ENCODE assay signal across 11 cellular contexts in genomic region chr12:50425859-50426258, GRCh38. TPM values are rescaled to one million over a fixed set of nuclear protein-coding genes. Genes with fewer than 3 reads are reported as not detected.
DNase-seq lines count a peak whose midpoint lies in the region; ATAC-seq and TF ChIP-seq lines count a peak whose summit lies in the region.
"Had no signal": no experiment of that assay in that cellular context is flagged by ENCODE, and none has a peak within 500 bp of the region (broad histone marks: within the 10 kb centered on the region; RNA-seq: fewer than 3 reads in every experiment).

No MANE protein-coding gene starts in this region.

- H3K36me3 Mint-ChIP-seq in H9 (ENCODE audit: insufficient read depth in 1 of 3, low read depth in 3 of 3) (peaks cover 12 to 32% (median 21%) of the 10 kb centered on the region in 3 experiments; a peak in 6 of 7 replicates), T-helper 17 cell (ENCODE audit: low read depth) (peaks cover 2% of the 10 kb centered on the region), mesothelial cell of epicardium (peaks cover 14% of the 10 kb centered on the region)
- peaks cover 9 to 18% of the 10 kb centered on the region in 2 donors for H3K36me3 Mint-ChIP-seq in stimulated activated naive B cell treated with anti-CD40 and anti-IgM and Interleukin-4, amounts not matched to agents 10 μg/mL and 1 μg/mL and 100 μg/mL, for 72 hours

- H3K56ac ChIP-seq in H9 (ENCODE audit: insufficient read length, low read depth, low read length) = no peak overlapping the region

- H4K91ac ChIP-seq in H9 (ENCODE audit: insufficient read length, low read depth, low read length) = no peak overlapping the region

- H3K79me2 ChIP-seq in H9 (ENCODE audit: insufficient read depth, low read length) = no peaks in the 10 kb centered on the region; the same call in 1 of the 2 replicates

- ATAC-seq in T-helper 17 cell (no peak), GM19023 (IDR thresholded peaks at IDR 0.05; ENCODE audit: unreplicated experiment) (no peak), GM19324 (IDR thresholded peaks at IDR 0.05; ENCODE audit: low FRiP score, unreplicated experiment) (no peak)
- ATAC-seq in stimulated activated naive B cell treated with anti-CD40 and anti-IgM and Interleukin-4, amounts not matched to agents 10 μg/mL and 1 μg/mL and 100 μg/mL, for 72 hours (replicated peaks) = no peak

- TF ChIP-seq CTCF in H9 (conservative IDR thresholded peaks at IDR 0.05) (no peak), mesothelial cell of epicardium (IDR thresholded peaks at IDR 0.05; ENCODE audit: unreplicated experiment) (no peak)

- peak overlapping the region; percentile 5 for H3K4me2 ChIP-seq in H9 (ENCODE audit: insufficient read depth, insufficient read length, low read length)

- peak; percentile 6 for DNase-seq in COLO668 (lab: John Stamatoyannopoulos, UW; ENCODE audit: unreplicated experiment)
- DNase-seq in H9 = peak; percentile 64
- DNase-seq in T-helper 17 cell = no peak
- DNase-seq in mesothelial cell of epicardium (ENCODE audit: low spot score in 2 of 2, unreplicated experiment in 2 of 2) = no peak
- no peak for DNase-seq in stimulated activated naive B cell treated with anti-CD40 and anti-IgM and Interleukin-4, amounts not matched to agents 10 μg/mL and 1 μg/mL and 100 μg/mL, for 72 hours
- DNase-seq: COR-L47, NCI-H2081 treated with DMSO at 0.1 percent for 48 hours, WERI-Rb-1 had no signal

- H3K23ac ChIP-seq in H9 (ENCODE audit: insufficient read length, low read depth, low read length) = no peak overlapping the region

- H2BK120ac ChIP-seq in H9 (ENCODE audit: low read depth, low read length, poor library complexity, severe bottlenecking) = no peak overlapping the region

- H2BK15ac ChIP-seq in H9 (ENCODE audit: low read depth, low read length) = no peak overlapping the region

- no peaks in the 10 kb centered on the region for H4K20me1 ChIP-seq in H9 (ENCODE audit: control insufficient read depth, insufficient read depth, insufficient read length)

- H2AK5ac ChIP-seq in H9 (ENCODE audit: insufficient read length, low read length) = no peak overlapping the region

- no peaks in the 10 kb centered on the region for H3K27me3 ChIP-seq in H9 (ENCODE audit: insufficient read depth, low read length)

- no peak overlapping the region for H3K18ac ChIP-seq in H9 (ENCODE audit: insufficient read length, low read depth, low read length)

- H3K79me1 ChIP-seq in H9 (ENCODE audit: insufficient read depth, low read depth, low read length, poor library complexity, severe bottlenecking) = peaks cover 18% of the 10 kb centered on the region

- H3K9me3 Mint-ChIP-seq in H9 (no peaks in the 10 kb centered on the region), mesothelial cell of epicardium (no peaks in the 10 kb centered on the region)
- no peaks in the 10 kb centered on the region for H3K9me3 Mint-ChIP-seq in stimulated activated naive B cell treated with anti-CD40 and anti-IgM and Interleukin-4, amounts not matched to agents 10 μg/mL and 1 μg/mL and 100 μg/mL, for 72 hours
- H3K9me3 Mint-ChIP-seq: activated T-helper 2 cell treated with anti-CD3 and anti-CD28 coated beads, Interferon-gamma antibody, Interleukin-2, Interleukin-4, amounts not matched to agents 10 μg/mL and 5 μg/mL and 100 μg/mL, durations not matched to agents 14 hours and 24 hours and 36 hours had no signal

- H3K4me1 ChIP-seq in H9 (ENCODE audit: insufficient read depth, low read length) = no peaks in the 10 kb centered on the region

- H4K8ac ChIP-seq in H9 (replicated peaks; ENCODE audit: insufficient read length, low read depth, low read length) = no peak overlapping the region

- H2BK20ac ChIP-seq in H9 (ENCODE audit: low read depth, low read length, poor library complexity, severe bottlenecking) = no peak overlapping the region

- no peak overlapping the region for H3K9ac ChIP-seq in H9 (ENCODE audit: extremely low read depth, insufficient read length, low read length)

- WGBS in H9 (ENCODE audit: extremely low coverage, insufficient read length, low lambda C conversion rate) = no CpG with 5 or more reads among the region's 4 CpGs

- H3K27ac ChIP-seq in H9 (ENCODE audit: insufficient read length, low read depth, low read length) = no peak overlapping the region
- H3K27ac ChIP-seq: WERI-Rb-1 had no signal

- H3K4me1 Mint-ChIP-seq in H9 (peaks cover 15 to 18% of the 10 kb centered on the region in 2 experiments), T-helper 17 cell (peaks cover 15% of the 10 kb centered on the region), mesothelial cell of epicardium (peaks cover 6% of the 10 kb centered on the region)
- H3K4me1 Mint-ChIP-seq in stimulated activated naive B cell treated with anti-CD40 and anti-IgM and Interleukin-4, amounts not matched to agents 10 μg/mL and 1 μg/mL and 100 μg/mL, for 72 hours = peaks cover 6 to 13% of the 10 kb centered on the region in 2 donors

- no peak overlapping the region for H3K14ac ChIP-seq in H9 (ENCODE audit: insufficient read depth, low read length)

- no peak overlapping the region for H4K5ac ChIP-seq in H9 (ENCODE audit: insufficient read length, low read depth, low read length)

- H2BK12ac ChIP-seq in H9 (ENCODE audit: insufficient read length, low read depth, low read length) = no peak overlapping the region

- no peak overlapping the region for H2BK5ac ChIP-seq in H9 (ENCODE audit: insufficient read length, low read length)

- no peaks in the 10 kb centered on the region for H3K23me2 ChIP-seq in H9 (ENCODE audit: insufficient read length, low read depth, low read length, poor library complexity, severe bottlenecking)

- no peak overlapping the region for H2AFZ ChIP-seq in H9 (ENCODE audit: low read length)

- no peak overlapping the region for H3T11ph ChIP-seq in H9 (ENCODE audit: low read length)

- H3K9me3 ChIP-seq in H9 (ENCODE audit: control insufficient read depth, low read depth, low read length) (no peaks in the 10 kb centered on the region), T-helper 17 cell (ENCODE audit: control insufficient read depth, low read length, poor library complexity, severe bottlenecking) (no peaks in the 10 kb centered on the region)

- H3K4me3 Mint-ChIP-seq in H9 (peak overlapping the region; percentile 0 to 31; a peak in 2 of 5 replicates), T-helper 17 cell (no peak overlapping the region), mesothelial cell of epicardium (no peak overlapping the region)
- H3K4me3 Mint-ChIP-seq in stimulated activated naive B cell treated with anti-CD40 and anti-IgM and Interleukin-4, amounts not matched to agents 10 μg/mL and 1 μg/mL and 100 μg/mL, for 72 hours = no peak overlapping the region

- H3K4ac ChIP-seq in H9 (ENCODE audit: low read depth, low read length) = no peak overlapping the region

- H3K27me3 Mint-ChIP-seq in H9 (ENCODE audit: low read depth) = no peaks in the 10 kb centered on the region
- H3K27me3 Mint-ChIP-seq in T-helper 17 cell = no peaks in the 10 kb centered on the region
- H3K27me3 Mint-ChIP-seq in mesothelial cell of epicardium (ENCODE audit: low read depth) = no peaks in the 10 kb centered on the region
- no peaks in the 10 kb centered on the region for H3K27me3 Mint-ChIP-seq in stimulated activated naive B cell treated with anti-CD40 and anti-IgM and Interleukin-4, amounts not matched to agents 10 μg/mL and 1 μg/mL and 100 μg/mL, for 72 hours

- H3K27ac Mint-ChIP-seq in H9 (peak overlapping the region; percentile 3 to 82 (median 66); a peak in 6 of 7 replicates), T-helper 17 cell (peak overlapping the region; percentile 39), mesothelial cell of epicardium (peak overlapping the region; percentile 15)
- H3K27ac Mint-ChIP-seq in stimulated activated naive B cell treated with anti-CD40 and anti-IgM and Interleukin-4, amounts not matched to agents 10 μg/mL and 1 μg/mL and 100 μg/mL, for 72 hours = no peak overlapping the region
- H3K27ac Mint-ChIP-seq: activated T-helper 2 cell treated with anti-CD3 and anti-CD28 coated beads, Interferon-gamma antibody, Interleukin-2, Interleukin-4, amounts not matched to agents 10 μg/mL and 5 μg/mL and 100 μg/mL, durations not matched to agents 14 hours and 24 hours and 36 hours had no signal

RNA-seq across cellular contexts. Expression of gene LARP4, which starts 25.2 kb away (rescaled TPM):
- 82.3 and 87.1 TPM in 2 replicates for total RNA-seq in H9 (2021)
- 10 to 100 TPM; 22.3 to 33.8 TPM for total RNA-seq in T-helper 17 cell
- total RNA-seq in mesothelial cell of epicardium = 47.4 to 48.7 TPM (median 48.1 TPM) in 3 replicates

RNA-seq across cellular contexts. Expression of gene FAM186A, which starts 29.4 kb away (rescaled TPM):
- total RNA-seq in H9 (2021) (not detected in 2 replicates), T-helper 17 cell (not detected), mesothelial cell of epicardium (not detected in 3 replicates)
- total RNA-seq: activated T-helper 2 cell treated with anti-CD3 and anti-CD28 coated beads, Interferon-gamma antibody, Interleukin-2, Interleukin-4, amounts not matched to agents 10 μg/mL and 5 μg/mL and 100 μg/mL, durations not matched to agents 14 hours and 24 hours and 36 hours had no signal

Comparison
In these comparisons a context has a peak if more than half of its experiments do, and no peak if none do; other contexts are left out.
1. DNase-seq: peak in COLO668 (single experiment) and H9 (single experiment); none in T-helper 17 cell (0 of 3), mesothelial cell of epicardium (0 of 2) and stimulated activated naive B cell treated with anti-CD40 and anti-IgM and Interleukin-4, amounts not matched to agents 10 μg/mL and 1 μg/mL and 100 μg/mL, for 72 hours (single experiment).
2. H3K4me3 Mint-ChIP-seq: peak in H9 (2 of 2); none in T-helper 17 cell (single experiment), mesothelial cell of epicardium (single experiment) and stimulated activated naive B cell treated with anti-CD40 and anti-IgM and Interleukin-4, amounts not matched to agents 10 μg/mL and 1 μg/mL and 100 μg/mL, for 72 hours (0 of 2).